In the genomic region with DNA sequence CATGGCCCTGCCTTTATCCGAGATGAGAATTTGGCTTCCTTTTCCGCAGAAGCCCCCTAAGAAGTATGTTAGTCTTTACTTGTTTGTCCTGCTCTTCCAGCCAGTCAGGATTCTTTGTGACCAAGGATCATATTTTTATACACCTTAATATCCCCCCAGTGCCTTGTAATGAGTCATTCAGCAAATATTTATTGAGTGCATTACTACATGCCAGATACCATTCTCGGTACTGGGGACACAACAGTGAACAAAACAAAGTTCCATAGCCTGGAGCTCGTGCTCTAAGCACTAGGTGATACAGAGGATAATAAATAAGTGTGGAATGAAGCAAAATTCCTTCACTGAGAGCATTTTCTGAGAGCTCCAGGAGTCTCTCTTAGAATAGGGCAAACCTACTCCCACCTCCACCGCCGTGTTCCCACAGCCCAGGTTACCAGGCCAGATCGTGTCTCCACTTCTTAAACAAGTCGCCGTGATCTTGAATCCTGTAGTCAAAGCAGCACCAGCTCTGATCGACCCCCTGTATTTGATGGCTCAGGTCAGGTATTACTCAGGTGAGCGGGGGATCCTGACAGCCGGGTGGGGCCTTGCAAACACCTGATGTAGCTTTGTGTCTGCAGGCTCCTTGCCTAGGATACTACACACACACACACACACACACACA, we compare ENCODE assay signal across 9 cellular contexts. TPM values are rescaled to one million over a fixed set of nuclear protein-coding genes. Genes with fewer than 3 reads are reported as not detected.
DNase-seq lines count a peak whose midpoint lies in the region; ATAC-seq and TF ChIP-seq lines count a peak whose summit lies in the region.
"Had no signal": no experiment of that assay in that cellular context is flagged by ENCODE, and none has a peak within 500 bp of the region (broad histone marks: within the 10 kb centered on the region; RNA-seq: fewer than 3 reads in every experiment).

No MANE protein-coding gene starts in this region.

- no peaks in the 10 kb centered on the region for H3K9me3 ChIP-seq in SK-N-SH
- no peaks in the 10 kb centered on the region for H3K9me3 ChIP-seq in smooth muscle cell (replicated peaks; ENCODE audit: low read depth)
- no peaks in the 10 kb centered on the region for H3K9me3 ChIP-seq in esophagus squamous epithelium
- H3K9me3 ChIP-seq: thyroid gland had no signal

- CTCF ChIA-PET in SK-N-SH (lab: Yijun Ruan, JAX) = interaction anchor here (0.9 to 14.8 kb wide), 24 partner anchors 8 to 179 kb away, joined by 3 to 223 read pairs (median 6); a partner anchor contains a TSS

- WGBS in SK-N-SH (ENCODE audit: low lambda C conversion rate) = 69% methylated on average over 11 of the region's 12 CpGs
- 62% methylated on average over 12 of the region's 12 CpGs for WGBS in smooth muscle cell (ENCODE audit: low lambda C conversion rate)
- 51 to 52% methylated on average over 9 to 12 of the region's 12 CpGs for WGBS in esophagus squamous epithelium, 2 donors

- ATAC-seq in HG03565 (IDR thresholded peaks at IDR 0.05; ENCODE audit: unreplicated experiment) = no peak

- H3K9me2 ChIP-seq in SK-N-SH = no peaks in the 10 kb centered on the region

- H3F3A ChIP-seq in SK-N-SH (replicated peaks; ENCODE audit: insufficient read depth) = no peaks in the 10 kb centered on the region
- H3F3A ChIP-seq in smooth muscle cell (ENCODE audit: low read depth) = peaks cover 4% of the 10 kb centered on the region

- H3K4me1 ChIP-seq in SK-N-SH (ENCODE audit: control insufficient read depth in 1 of 2, insufficient read depth in 2 of 2, low read depth in 1 of 2, low read length in 1 of 2) (0 out of 4 replicates have a peak, but pooled peaks cover 0 to 6% of the 10 kb centered on the region in 2 experiments), smooth muscle cell (ENCODE audit: low read depth) (no peaks in the 10 kb centered on the region), esophagus squamous epithelium (peaks cover 0 to 22% (median 0%) of the 10 kb centered on the region in 3 donors)
- H3K4me1 ChIP-seq: thyroid gland had no signal

- POLR2A ChIA-PET in SK-N-SH (lab: Yijun Ruan, JAX) = no interaction called here

- no peak for TF ChIP-seq CTCF in SK-N-SH (IDR thresholded peaks at IDR 0.05)
- TF ChIP-seq CTCF in smooth muscle cell (IDR thresholded peaks at IDR 0.05; ENCODE audit: borderline replicate concordance, insufficient read depth, poor library complexity, severe bottlenecking) = no peak
- no peak for TF ChIP-seq CTCF in esophagus squamous epithelium (IDR thresholded peaks at IDR 0.05)

- H3K79me2 ChIP-seq in SK-N-SH (ENCODE audit: insufficient read depth) (no peaks in the 10 kb centered on the region), smooth muscle cell (ENCODE audit: low read depth) (no peaks in the 10 kb centered on the region)

- H3K27ac ChIP-seq in SK-N-SH (ENCODE audit: low read depth in 2 of 2, low read length in 1 of 2) (peak overlapping the region in 1 of 2 experiments; percentile 6; a peak in 1 of 4 replicates), smooth muscle cell (ENCODE audit: low read depth) (peak overlapping the region; percentile 17), esophagus squamous epithelium (no peak overlapping the region)
- H3K27ac ChIP-seq: thyroid gland had no signal

- H2AFZ ChIP-seq in SK-N-SH (ENCODE audit: low read depth) (no peak overlapping the region), smooth muscle cell (ENCODE audit: low read depth) (no peak overlapping the region)

- peak overlapping the region; percentile 37 for H3K4me2 ChIP-seq in SK-N-SH
- no peak overlapping the region for H3K4me2 ChIP-seq in smooth muscle cell

- H3K27me3 ChIP-seq in SK-N-SH (ENCODE audit: insufficient read depth) = no peaks in the 10 kb centered on the region
- no peaks in the 10 kb centered on the region for H3K27me3 ChIP-seq in smooth muscle cell (ENCODE audit: low read depth)
- H3K27me3 ChIP-seq in esophagus squamous epithelium = no peaks in the 10 kb centered on the region
- H3K27me3 ChIP-seq: thyroid gland had no signal

- H4K20me1 ChIP-seq in SK-N-SH (ENCODE audit: insufficient read depth) (no peaks in the 10 kb centered on the region), smooth muscle cell (ENCODE audit: low read depth) (no peaks in the 10 kb centered on the region)

- no peaks in the 10 kb centered on the region for H3K36me3 ChIP-seq in SK-N-SH (replicated peaks in 1 of 2; ENCODE audit: control insufficient read depth in 1 of 2, insufficient read depth in 2 of 2, low read length in 1 of 2)
- H3K36me3 ChIP-seq in smooth muscle cell (ENCODE audit: low read depth) = no peaks in the 10 kb centered on the region
- peaks cover 0 to 5% (median 0%) of the 10 kb centered on the region in 3 donors for H3K36me3 ChIP-seq in esophagus squamous epithelium
- H3K36me3 ChIP-seq: thyroid gland had no signal

- no peak for TF ChIP-seq RAD21 in SK-N-SH (IDR thresholded peaks at IDR 0.05; ENCODE audit: low read length)

- TF ChIP-seq EP300 in SK-N-SH (IDR thresholded peaks at IDR 0.05; ENCODE audit: borderline replicate concordance in 1 of 2, low read depth in 1 of 2, low read length in 1 of 2) = no peak

- H3K9ac ChIP-seq in SK-N-SH = no peak overlapping the region
- no peak overlapping the region for H3K9ac ChIP-seq in smooth muscle cell (ENCODE audit: low read depth)

- DNase-seq in HCEC 1CT (peak; percentile 30), SK-N-SH (no peak), iris pigment epithelial cell (ENCODE audit: low read depth) (peak; percentile 44), smooth muscle cell (lab: John Stamatoyannopoulos, UW; ENCODE audit: unreplicated experiment) (no peak), esophagus squamous epithelium (lab: John Stamatoyannopoulos, UW) (no peak), pons (ENCODE audit: low spot score) (no peak), COLO668 (lab: John Stamatoyannopoulos, UW; ENCODE audit: unreplicated experiment) (no peak)

- TF ChIP-seq POLR2A in esophagus squamous epithelium (IDR thresholded peaks at IDR 0.05) = no peak

- intact Hi-C loops in esophagus squamous epithelium (cut with DNase I) = loop anchor here (5.0 kb wide), 1 partner anchor 166 kb away; no protein-coding TSS in a partner anchor

- H3K4me3 ChIP-seq in SK-N-SH (ENCODE audit: low read depth in 2 of 2, low read length in 1 of 2) (no peak overlapping the region), smooth muscle cell (no peak overlapping the region), esophagus squamous epithelium (no peak overlapping the region)
- H3K4me3 ChIP-seq: thyroid gland had no signal

TF ChIP-seq in SK-N-SH, 30 proteins besides CTCF, POLR2A, EP300 and RAD21:
- TF ChIP-seq FOSL2 (IDR thresholded peaks at IDR 0.05; ENCODE audit: borderline replicate concordance, low read depth) (peak; percentile 34; the same call in 1 of the 2 replicates), JUND (IDR thresholded peaks at IDR 0.05) (peak; percentile 37; the same call in 1 of the 2 replicates)
- TF ChIP-seq, protein P1, sequence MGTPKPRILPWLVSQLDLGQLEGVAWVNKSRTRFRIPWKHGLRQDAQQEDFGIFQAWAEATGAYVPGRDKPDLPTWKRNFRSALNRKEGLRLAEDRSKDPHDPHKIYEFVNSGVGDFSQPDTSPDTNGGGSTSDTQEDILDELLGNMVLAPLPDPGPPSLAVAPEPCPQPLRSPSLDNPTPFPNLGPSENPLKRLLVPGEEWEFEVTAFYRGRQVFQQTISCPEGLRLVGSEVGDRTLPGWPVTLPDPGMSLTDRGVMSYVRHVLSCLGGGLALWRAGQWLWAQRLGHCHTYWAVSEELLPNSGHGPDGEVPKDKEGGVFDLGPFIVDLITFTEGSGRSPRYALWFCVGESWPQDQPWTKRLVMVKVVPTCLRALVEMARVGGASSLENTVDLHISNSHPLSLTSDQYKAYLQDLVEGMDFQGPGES (IDR thresholded peaks at IDR 0.05; ENCODE audit: low read depth, low read length) = no peak

RNA-seq across cellular contexts. Expression of a gene that starts 18.5 kb away (rescaled TPM):
- polyA plus RNA-seq in SK-N-SH (2012; rRNA removed) = 3.9 and 4.2 TPM in 2 replicates
- polyA plus RNA-seq in SK-N-SH (2012; cell fraction: cytosol; rRNA removed) = 1.0 and 1.5 TPM in 2 replicates
- 20.1 and 22.2 TPM in 2 replicates for polyA plus RNA-seq in SK-N-SH (2012; cell fraction: nucleus; rRNA removed)
- total RNA-seq in smooth muscle cell = 1.7 and 2.3 TPM in 2 replicates
- polyA plus RNA-seq in smooth muscle cell = 10.2 and 10.6 TPM in 2 replicates
- 1 to 10 TPM; 1.6 to 2.9 (median 2.5) TPM for total RNA-seq in esophagus squamous epithelium

RNA-seq across cellular contexts. Expression of a gene that starts 18.5 kb away (rescaled TPM):
- polyA plus RNA-seq in SK-N-SH (2012; rRNA removed) (44.3 and 56.2 TPM in 2 replicates), smooth muscle cell (41.6 and 57.0 TPM in 2 replicates)
- 18.6 and 24.9 TPM in 2 replicates for polyA plus RNA-seq in SK-N-SH (2012; cell fraction: cytosol; rRNA removed)
- polyA plus RNA-seq in SK-N-SH (2012; cell fraction: nucleus; rRNA removed) = 197 and 204 TPM in 2 replicates
- total RNA-seq in smooth muscle cell (27.6 and 29.5 TPM in 2 replicates), esophagus squamous epithelium (100 to 1,000 TPM in 1 of 4 donors, 10 to 100 TPM in 3; 26.4 to 102 (median 43.8) TPM)

RNA-seq across cellular contexts. Expression of a gene that starts 27.4 kb away (rescaled TPM):
- 24.5 and 26.3 TPM in 2 replicates for polyA plus RNA-seq in SK-N-SH (2012; rRNA removed)
- polyA plus RNA-seq in SK-N-SH (2012; cell fraction: cytosol; rRNA removed) = 12.5 and 13.2 TPM in 2 replicates
- 43.9 and 63.0 TPM in 2 replicates for polyA plus RNA-seq in SK-N-SH (2012; cell fraction: nucleus; rRNA removed)
- total RNA-seq in smooth muscle cell = 124 and 159 TPM in 2 replicates
- 198 and 252 TPM in 2 replicates for polyA plus RNA-seq in smooth muscle cell
- 10 to 100 TPM; 11.9 to 35.6 (median 19.7) TPM for total RNA-seq in esophagus squamous epithelium

Comparison
In these comparisons a context has a peak if more than half of its experiments do, and no peak if none do; other contexts are left out.
1. DNase-seq: peak in HCEC 1CT (single experiment) and iris pigment epithelial cell (single experiment); none in SK-N-SH (single experiment), smooth muscle cell (single experiment), esophagus squamous epithelium (single experiment), pons (single experiment) and COLO668 (single experiment).